ENCODE assay signal across 9 cellular contexts in genomic region chr17:78250891-78251772, GRCh38. TPM values are rescaled to one million over a fixed set of nuclear protein-coding genes. Genes with fewer than 3 reads are reported as not detected.
DNase-seq lines count a peak whose midpoint lies in the region; ATAC-seq and TF ChIP-seq lines count a peak whose summit lies in the region.
"Had no signal": no experiment of that assay in that cellular context is flagged by ENCODE, and none has a peak within 500 bp of the region (broad histone marks: within the 10 kb centered on the region; RNA-seq: fewer than 3 reads in every experiment).

No MANE protein-coding gene starts in this region.

- intact Hi-C loops in Right ventricle myocardium inferior (cut with DNase I), result loop anchor here (2.0 kb wide), 2 partner anchors 138 to 172 kb away; no protein-coding TSS in a partner anchor

- peak overlapping the region; percentile 70 for H3K4me3 Mint-ChIP-seq in type B pancreatic cell

- TF ChIP-seq CTCF in type B pancreatic cell (conservative IDR thresholded peaks at IDR 0.05), result peak; percentile 100

- no peaks in the 10 kb centered on the region for H3K36me3 Mint-ChIP-seq in activated naive CD4-positive, alpha-beta T cell treated with anti-CD3 and anti-CD28 coated beads, Interleukin-2, amount 50 U/mL, for 72 hours
- no peaks in the 10 kb centered on the region for H3K36me3 Mint-ChIP-seq in type B pancreatic cell

- H3K27me3 Mint-ChIP-seq in type B pancreatic cell, result no peaks in the 10 kb centered on the region

- peak overlapping the region; percentile 48 to 67 for H3K27ac Mint-ChIP-seq in activated naive CD4-positive, alpha-beta T cell treated with anti-CD3 and anti-CD28 coated beads, Interleukin-2, amount 50 U/mL, for 72 hours
- no peak overlapping the region for H3K27ac Mint-ChIP-seq in type B pancreatic cell

- H3K9me3 Mint-ChIP-seq in activated naive CD4-positive, alpha-beta T cell treated with anti-CD3 and anti-CD28 coated beads, Interleukin-2, amount 50 U/mL, for 72 hours, result no peaks in the 10 kb centered on the region
- H3K9me3 Mint-ChIP-seq in type B pancreatic cell, result no peaks in the 10 kb centered on the region

- ATAC-seq in activated naive CD4-positive, alpha-beta T cell treated with anti-CD3 and anti-CD28 coated beads, Interleukin-2, amount 50 U/mL, for 72 hours, result peak; percentile 74 to 82
- peak; percentile 78 for ATAC-seq in Right ventricle myocardium inferior

- peak; percentile 62 for DNase-seq in DMS153 (lab: John Stamatoyannopoulos, UW)
- peak; percentile 82 for DNase-seq in H4 (ENCODE audit: low spot score)
- DNase-seq in NCI-H1417 (lab: John Stamatoyannopoulos, UW), result peak; percentile 63 to 84 (median 76)
- peak; percentile 83 for DNase-seq in SKM-1 treated with dmso at 0.1 percent for 144 hours (lab: John Stamatoyannopoulos, UW; ENCODE audit: unreplicated experiment)
- peak; percentile 86 to 92 for DNase-seq in activated naive CD4-positive, alpha-beta T cell treated with anti-CD3 and anti-CD28 coated beads, Interleukin-2, amount 50 U/mL, for 72 hours (ENCODE audit: low spot score in 2 of 2)
- DNase-seq in Right ventricle myocardium inferior (ENCODE audit: missing footprints), result peak; percentile 93
- peak; percentile 83 for DNase-seq in pons (ENCODE audit: low spot score)
- DNase-seq in type B pancreatic cell (ENCODE audit: extremely low spot score, unreplicated experiment), result peak; percentile 94

- peaks cover 7% of the 10 kb centered on the region for H3K4me1 Mint-ChIP-seq in type B pancreatic cell (ENCODE audit: unreplicated experiment)

RNA-seq across cellular contexts. Expression of gene TMEM235, which starts 19.7 kb away (rescaled TPM):
- total RNA-seq in H4 (2014; rRNA removed; shearing (Covaris generic)), result not detected in 2 replicates
- total RNA-seq in activated naive CD4-positive, alpha-beta T cell treated with anti-CD3 and anti-CD28 coated beads, Interleukin-2, amount 50 U/mL, for 72 hours, result not detected
- total RNA-seq in Right ventricle myocardium inferior (not detected), type B pancreatic cell (ENCODE audit: low replicate concordance) (0.43 TPM in 1 of 2 replicates, not detected in the other)
- total RNA-seq: glomerular endothelial cell had no signal

RNA-seq across cellular contexts. Expression of gene BIRC5, which starts 37.1 kb away (rescaled TPM):
- 154 and 157 TPM in 2 replicates for total RNA-seq in H4 (2014; rRNA removed; shearing (Covaris generic))
- 100 to 1,000 TPM in 1 of 2 donors, 10 to 100 TPM in 1; 87.4 to 106 TPM for total RNA-seq in activated naive CD4-positive, alpha-beta T cell treated with anti-CD3 and anti-CD28 coated beads, Interleukin-2, amount 50 U/mL, for 72 hours
- total RNA-seq in Right ventricle myocardium inferior (1.2 TPM), type B pancreatic cell (ENCODE audit: low replicate concordance) (20.0 and 63.3 TPM in 2 replicates)

Comparison
In these comparisons a context has a peak if more than half of its experiments do, and no peak if none do; other contexts are left out.
1. Peak in every context shown above with its lines: DNase-seq and ATAC-seq.